ENCODE assay signal across 13 cellular contexts in genomic region chr6:109059148-109059547, GRCh38. TPM values are rescaled to one million over a fixed set of nuclear protein-coding genes. Genes with fewer than 3 reads are reported as not detected.
DNase-seq lines count a peak whose midpoint lies in the region; ATAC-seq and TF ChIP-seq lines count a peak whose summit lies in the region.
"Had no signal": no experiment of that assay in that cellular context is flagged by ENCODE, and none has a peak within 500 bp of the region (broad histone marks: within the 10 kb centered on the region; RNA-seq: fewer than 3 reads in every experiment).

No MANE protein-coding gene starts in this region.

- no peak overlapping the region for H3K4me3 Mint-ChIP-seq in endothelial cell (ENCODE audit: unreplicated experiment)
- H3K4me3 Mint-ChIP-seq: activated T-helper 1 cell treated with anti-CD3 and anti-CD28 coated beads, Interleukin-12 subunit alpha, Interleukin-12 subunit beta, Interleukin-2, Interleukin-4 antibody, amounts not matched to agents 30 ng/mL and 10 ng/mL and 1 ng/mL, durations not matched to agents 14 hours and 24 hours and 36 hours had no signal

- ATAC-seq in omental fat pad (ENCODE audit: low FRiP score) (peak; percentile 50), HG03097 (IDR thresholded peaks at IDR 0.05; ENCODE audit: low FRiP score, unreplicated experiment) (no peak)

- no peaks in the 10 kb centered on the region for H3K9me3 ChIP-seq in BLaER1 treated with 17β-estradiol and CSF1 and Interleukin-3, amounts not matched to agents 10 nM and 100 nM (replicated peaks in 1 of 11)
- H3K9me3 ChIP-seq: tibial artery had no signal

- H3K36me3 ChIP-seq in BLaER1 treated with 17β-estradiol and CSF1 and Interleukin-3, amounts not matched to agents 10 nM and 100 nM, result no peaks in the 10 kb centered on the region

- no peaks in the 10 kb centered on the region for H3K36me3 Mint-ChIP-seq in endothelial cell (ENCODE audit: low read depth, unreplicated experiment)

- H4K20me1 ChIP-seq in BLaER1 treated with 17β-estradiol and CSF1 and Interleukin-3, amounts not matched to agents 10 nM and 100 nM, result no peaks in the 10 kb centered on the region

- H3K4me1 ChIP-seq in BLaER1 treated with 17β-estradiol and CSF1 and Interleukin-3, amounts not matched to agents 10 nM and 100 nM, result peaks cover 10 to 50% (median 20%) of the 10 kb centered on the region in 10 experiments; a peak in 19 of 20 replicates

- peak overlapping the region; percentile 99 for H3K27ac Mint-ChIP-seq in endothelial cell (ENCODE audit: unreplicated experiment)

- peak overlapping the region in 4 of 11 experiments; percentile 7 to 32 (median 16); a peak in 2 of 22 replicates for H3K9ac ChIP-seq in BLaER1 treated with 17β-estradiol and CSF1 and Interleukin-3, amounts not matched to agents 10 nM and 100 nM

- DNase-seq in NCI-H226 (peak; percentile 9), endothelial cell (ENCODE audit: low spot score) (no peak), omental fat pad (ENCODE audit: low spot score) (no peak), mesenteric fat pad (ENCODE audit: low spot score) (no peak), HuH-7.5 (ENCODE audit: low spot score) (no peak), NCI-H345 (lab: John Stamatoyannopoulos, UW) (no peak)
- DNase-seq: NCI-H1694 treated with DMSO at 0.1 percent for 48 hours; stimulated activated CD4-positive, alpha-beta T cell treated with anti-CD3 and anti-CD28 coated beads, Interleukin-4, amount 100 ng/mL, for 4 hours; tibial artery had no signal

- H3K27me3 ChIP-seq in BLaER1 treated with 17β-estradiol and CSF1 and Interleukin-3, amounts not matched to agents 10 nM and 100 nM, result no peaks in the 10 kb centered on the region
- H3K27me3 ChIP-seq: tibial artery had no signal

- peak overlapping the region; percentile 7 to 83 (median 50); a peak in 17 of 22 replicates for H3K4me2 ChIP-seq in BLaER1 treated with 17β-estradiol and CSF1 and Interleukin-3, amounts not matched to agents 10 nM and 100 nM

- peaks cover 18% of the 10 kb centered on the region for H3K4me1 Mint-ChIP-seq in endothelial cell (ENCODE audit: unreplicated experiment)

- H3K9me3 Mint-ChIP-seq in endothelial cell (ENCODE audit: unreplicated experiment), result no peaks in the 10 kb centered on the region
- H3K9me3 Mint-ChIP-seq: activated T-helper 1 cell treated with anti-CD3 and anti-CD28 coated beads, Interleukin-12 subunit alpha, Interleukin-12 subunit beta, Interleukin-2, Interleukin-4 antibody, amounts not matched to agents 30 ng/mL and 10 ng/mL and 1 ng/mL, durations not matched to agents 14 hours and 24 hours and 36 hours had no signal

- H3K27me3 Mint-ChIP-seq in endothelial cell (ENCODE audit: unreplicated experiment), result no peaks in the 10 kb centered on the region

- peak overlapping the region in 7 of 11 experiments; percentile 6 to 66 (median 54); a peak in 11 of 22 replicates for H3K27ac ChIP-seq in BLaER1 treated with 17β-estradiol and CSF1 and Interleukin-3, amounts not matched to agents 10 nM and 100 nM
- H3K27ac ChIP-seq: tibial artery had no signal

- no peak for TF ChIP-seq CTCF in endothelial cell (IDR thresholded peaks at IDR 0.05; ENCODE audit: unreplicated experiment)
- no peak for TF ChIP-seq CTCF in omental fat pad (IDR thresholded peaks at IDR 0.05)

- no peak overlapping the region for H3K4me3 ChIP-seq in BLaER1 treated with 17β-estradiol and CSF1 and Interleukin-3, amounts not matched to agents 10 nM and 100 nM
- H3K4me3 ChIP-seq: coronary artery, tibial artery had no signal

RNA-seq across cellular contexts. Expression of gene SESN1, which starts 35.5 kb away (rescaled TPM):
- total RNA-seq in endothelial cell (ENCODE audit: unreplicated experiment) (23.6 TPM), omental fat pad (100 to 1,000 TPM in 1 of 4 donors, 10 to 100 TPM in 3; 54.2 to 117 (median 90.5) TPM), mesenteric fat pad (42.8 TPM)

RNA-seq across cellular contexts. Expression of gene CEP57L1, which starts 36.2 kb away (rescaled TPM):
- total RNA-seq in endothelial cell (ENCODE audit: unreplicated experiment), result 11.0 TPM
- total RNA-seq in omental fat pad, result 10 to 100 TPM in 3 of 4 donors, 1 to 10 TPM in 1; 7.8 to 25.6 (median 19.6) TPM
- 14.2 TPM for total RNA-seq in mesenteric fat pad
